8 cellular contexts compared by ENCODE assay signal in genomic region chr16:27169511-27170071, GRCh38. TPM values are rescaled to one million over a fixed set of nuclear protein-coding genes. Genes with fewer than 3 reads are reported as not detected.
DNase-seq lines count a peak whose midpoint lies in the region; ATAC-seq and TF ChIP-seq lines count a peak whose summit lies in the region.

No MANE protein-coding gene starts in this region.

- ATAC-seq in HG03095 (IDR thresholded peaks at IDR 0.05; ENCODE audit: unreplicated experiment): no peak

- H3K9me3 ChIP-seq in HEK293 (ENCODE audit: control insufficient read depth, insufficient read depth, low read depth, low read length): no peaks in the 10 kb centered on the region

- H3K4me1 ChIP-seq in HEK293 (ENCODE audit: control insufficient read depth, insufficient read depth, low read length): no peaks in the 10 kb centered on the region

- DNase-seq in AG08395 (ENCODE audit: low spot score) (peak; percentile 84), RPMI7951 (ENCODE audit: low read depth) (peak; percentile 98), activated T-helper 1 cell treated with Interleukin-2 at 50 U/mL for 16 hours (ENCODE audit: low read depth) (peak; percentile 57), islet precursor cell (peak; percentile 78), LoVo (ENCODE audit: low spot score) (no peak)
- peak; percentile 41 for DNase-seq in stimulated activated CD8-positive, alpha-beta memory T cell treated with anti-CD3 and anti-CD28 coated beads, Interleukin-7, amount 100 ng/mL, for 24 hours (ENCODE audit: low read depth)

- no peak for TF ChIP-seq CTCF in HEK293 (tag by site-specific recombination; IDR thresholded peaks at IDR 0.05)

- CTCF ChIA-PET in HEK293 (lab: Yijun Ruan, JAX): interaction anchor here (0.6 to 2.3 kb wide), 3 partner anchors 10 to 209 kb away, joined by 3 to 10 read pairs (median 3); no protein-coding TSS in a partner anchor

- H3K27ac ChIP-seq in HEK293 (ENCODE audit: extremely low read depth, low read depth, low read length): no peak overlapping the region

- POLR2A ChIA-PET in HEK293 (lab: Yijun Ruan, JAX): no interaction called here

- no peak overlapping the region for H3K4me3 ChIP-seq in HEK293 (ENCODE audit: low read depth, low read length)

- no peaks in the 10 kb centered on the region for H3K36me3 ChIP-seq in HEK293 (ENCODE audit: control insufficient read depth in 2 of 2, insufficient read depth in 1 of 2, low read length in 2 of 2)

TF ChIP-seq in HEK293, 187 proteins besides CTCF, POLR2A, EP300 and RAD21:
- TF ChIP-seq ZIC2 (tag by site-specific recombination; IDR thresholded peaks at IDR 0.05): 0 out of 2 replicates have a peak, but pooled peaks have one; percentile 27
- no peak for TF ChIP-seq ZBTB10 (tag by site-specific recombination; IDR thresholded peaks at IDR 0.05)

RNA-seq across cellular contexts. Expression of gene KDM8, which starts 33.7 kb away (rescaled TPM):
- 2.3 and 2.4 TPM in 2 replicates for total RNA-seq in RPMI7951 (2014; rRNA removed; shearing (Covaris generic))
